24 cellular contexts compared by ENCODE assay signal in genomic region chr1:17713993-17714392, GRCh38. TPM values are rescaled to one million over a fixed set of nuclear protein-coding genes. Genes with fewer than 3 reads are reported as not detected.
"Had no signal": no experiment of that assay in that cellular context is flagged by ENCODE, and none has a peak within 500 bp of the region (broad histone marks: within the 10 kb centered on the region; RNA-seq: fewer than 3 reads in every experiment).

No MANE protein-coding gene starts in this region.

- H3K27me3 ChIP-seq: SJSA1 had no signal

- ATAC-seq: K562 had no signal

- H3K4me3 Mint-ChIP-seq: IgD-negative memory B cell had no signal

- H3K4me3 ChIP-seq: K562, SJSA1, SK-N-MC had no signal

- H3K36me3 Mint-ChIP-seq: IgD-negative memory B cell had no signal

- H3K4me1 ChIP-seq: SJSA1 had no signal

- DNase-seq: Kasumi-1, MM.1S, NCI-H1092 treated with DMSO at 0.1 percent for 48 hours, NCI-H1436, NCI-H1694 treated with DMSO at 0.1 percent for 48 hours, NCI-H1930, NCI-H2081 treated with DMSO at 0.1 percent for 48 hours, NCI-H2171, NCI-H226, NCI-H446, NCI-H510A, NCI-H524 treated with DMSO at 0.1 percent for 48 hours, NCI-H69, NCI-H82, Right ventricle myocardium superior, RPMI8226, SIG-M5, T-helper 1 cell had no signal

- H3K4me2 ChIP-seq: KMS-11 had no signal

- FAIRE-seq: K562, RCC 7860 had no signal

- H3K4me1 Mint-ChIP-seq: IgD-negative memory B cell had no signal

- H3K36me3 ChIP-seq: SJSA1 had no signal

- H3K27ac ChIP-seq: KMS-11, SJSA1, SK-N-MC had no signal

RNA-seq across cellular contexts. Expression of gene ACTL8, which starts 41.1 kb away (rescaled TPM):
- total RNA-seq: Right ventricle myocardium superior, SJSA1 had no signal
- polyA plus RNA-seq: IgD-negative memory B cell had no signal
